Comparison of ENCODE assay signal across 8 cellular contexts in genomic region chr16:85027968-85028637, GRCh38. TPM values are rescaled to one million over a fixed set of nuclear protein-coding genes. Genes with fewer than 3 reads are reported as not detected.
DNase-seq lines count a peak whose midpoint lies in the region; ATAC-seq and TF ChIP-seq lines count a peak whose summit lies in the region.

No MANE protein-coding gene starts in this region.

- H3K9me3 Mint-ChIP-seq in activated CD4-positive, alpha-beta memory T cell treated with anti-CD3 and anti-CD28 coated beads, Interleukin-2, amount 10 ng/mL, durations not matched to agents 7 days and 5 days, result no peaks in the 10 kb centered on the region

- peaks cover 40% of the 10 kb centered on the region for H3K4me1 Mint-ChIP-seq in activated CD4-positive, alpha-beta memory T cell treated with anti-CD3 and anti-CD28 coated beads, Interleukin-2, amount 10 ng/mL, durations not matched to agents 7 days and 5 days

- no peak for TF ChIP-seq POLR2A in prostate gland (IDR thresholded peaks at IDR 0.05)

- no peaks in the 10 kb centered on the region for H3K27me3 ChIP-seq in prostate gland (replicated peaks; ENCODE audit: insufficient read depth)

- no peak for TF ChIP-seq CTCF in foreskin fibroblast (IDR thresholded peaks at IDR 0.05; ENCODE audit: low read depth, low read length)
- no peak for TF ChIP-seq CTCF in prostate gland (IDR thresholded peaks at IDR 0.05)

- H3K27ac ChIP-seq in prostate gland, result peak overlapping the region; percentile 87 to 95

- H3K4me3 ChIP-seq in foreskin fibroblast (ENCODE audit: low read depth in 1 of 2, low read length in 2 of 2), result peak overlapping the region; percentile 74 to 87
- H3K4me3 ChIP-seq in prostate gland, result peak overlapping the region; percentile 76 to 88

- intact Hi-C loops in prostate gland (cut with DNase I), result loop anchor here (5.0 kb wide), 1 partner anchor 59 kb away; no protein-coding TSS in a partner anchor

- no peaks in the 10 kb centered on the region for H3K36me3 ChIP-seq in prostate gland

- no peaks in the 10 kb centered on the region for H3K36me3 Mint-ChIP-seq in activated CD4-positive, alpha-beta memory T cell treated with anti-CD3 and anti-CD28 coated beads, Interleukin-2, amount 10 ng/mL, durations not matched to agents 7 days and 5 days (ENCODE audit: low read depth)

- peak overlapping the region; percentile 85 for H3K27ac Mint-ChIP-seq in activated CD4-positive, alpha-beta memory T cell treated with anti-CD3 and anti-CD28 coated beads, Interleukin-2, amount 10 ng/mL, durations not matched to agents 7 days and 5 days

- peak; percentile 29 for DNase-seq in stimulated activated CD4-positive, alpha-beta T cell treated with anti-CD3 and anti-CD28 coated beads, Interleukin-15, amount 100 ng/mL, for 24 hours
- DNase-seq in stimulated activated CD4-positive, alpha-beta T cell treated with anti-CD3 and anti-CD28 coated beads, Interleukin-2, amount 100 ng/mL, for 48 hours, result no peak
- peak; percentile 35 for DNase-seq in activated CD4-positive, alpha-beta memory T cell treated with anti-CD3 and anti-CD28 coated beads, Interleukin-2, amount 10 ng/mL, durations not matched to agents 7 days and 5 days
- DNase-seq in foreskin fibroblast, result no peak
- no peak for DNase-seq in prostate gland (ENCODE audit: low spot score)
- no peak for DNase-seq in DMS153 (lab: John Stamatoyannopoulos, UW)
- no peak for DNase-seq in GOT3 (lab: John Stamatoyannopoulos, UW)

- peak; percentile 5 for ATAC-seq in HG03135 (IDR thresholded peaks at IDR 0.05; ENCODE audit: unreplicated experiment)

- 4% methylated on average over 40 of the region's 41 CpGs for WGBS in prostate gland

- H3K4me1 ChIP-seq in prostate gland (replicated peaks), result peaks cover 27% of the 10 kb centered on the region

- H3K4me3 Mint-ChIP-seq in activated CD4-positive, alpha-beta memory T cell treated with anti-CD3 and anti-CD28 coated beads, Interleukin-2, amount 10 ng/mL, durations not matched to agents 7 days and 5 days, result peak overlapping the region; percentile 85

- CTCF ChIA-PET in activated CD4-positive, alpha-beta memory T cell treated with anti-CD3 and anti-CD28 coated beads, Interleukin-2, amount 10 ng/mL, durations not matched to agents 7 days and 5 days (lab: Charles Lee), result interaction anchor here (1.0 to 2.7 kb wide), 7 partner anchors 15 to 302 kb away, joined by 3 to 14 read pairs (median 6); no protein-coding TSS in a partner anchor

- H3K9me3 ChIP-seq in prostate gland, result no peaks in the 10 kb centered on the region

- peaks cover 2% of the 10 kb centered on the region for H3K27me3 Mint-ChIP-seq in activated CD4-positive, alpha-beta memory T cell treated with anti-CD3 and anti-CD28 coated beads, Interleukin-2, amount 10 ng/mL, durations not matched to agents 7 days and 5 days

- POLR2A ChIA-PET in activated CD4-positive, alpha-beta memory T cell treated with anti-CD3 and anti-CD28 coated beads, Interleukin-2, amount 10 ng/mL, durations not matched to agents 7 days and 5 days (lab: Charles Lee), result interaction anchor here (0.6 to 3.4 kb wide), 12 partner anchors 11 to 525 kb away, joined by 3 to 56 read pairs (median 6); partner anchors contain the start of gene ZDHHC7

RNA-seq across cellular contexts. Expression of gene KIAA0513, which starts 0.5 kb away (rescaled TPM):
- 1 to 10 TPM; 7.4 to 7.9 TPM for total RNA-seq in activated CD4-positive, alpha-beta memory T cell treated with anti-CD3 and anti-CD28 coated beads, Interleukin-2, amount 10 ng/mL, durations not matched to agents 7 days and 5 days
- 10 to 100 TPM; 14.4 to 29.4 TPM for total RNA-seq in prostate gland

RNA-seq across cellular contexts. Expression of gene ZDHHC7, which starts 16.8 kb away (rescaled TPM):
- 10 to 100 TPM; 24.6 to 25.1 TPM for total RNA-seq in activated CD4-positive, alpha-beta memory T cell treated with anti-CD3 and anti-CD28 coated beads, Interleukin-2, amount 10 ng/mL, durations not matched to agents 7 days and 5 days
- 10 to 100 TPM; 64.6 TPM for total RNA-seq in prostate gland

Comparison
In these comparisons a context has a peak if more than half of its experiments do, and no peak if none do; other contexts are left out.
1. DNase-seq: peak in stimulated activated CD4-positive, alpha-beta T cell treated with anti-CD3 and anti-CD28 coated beads, Interleukin-15, amount 100 ng/mL, for 24 hours (single experiment) and activated CD4-positive, alpha-beta memory T cell treated with anti-CD3 and anti-CD28 coated beads, Interleukin-2, amount 10 ng/mL, durations not matched to agents 7 days and 5 days (single experiment); none in stimulated activated CD4-positive, alpha-beta T cell treated with anti-CD3 and anti-CD28 coated beads, Interleukin-2, amount 100 ng/mL, for 48 hours (0 of 2), foreskin fibroblast (0 of 2), prostate gland (single experiment), DMS153 (single experiment) and GOT3 (single experiment).